ENCODE assay signal across 8 cellular contexts in the genomic region with DNA sequence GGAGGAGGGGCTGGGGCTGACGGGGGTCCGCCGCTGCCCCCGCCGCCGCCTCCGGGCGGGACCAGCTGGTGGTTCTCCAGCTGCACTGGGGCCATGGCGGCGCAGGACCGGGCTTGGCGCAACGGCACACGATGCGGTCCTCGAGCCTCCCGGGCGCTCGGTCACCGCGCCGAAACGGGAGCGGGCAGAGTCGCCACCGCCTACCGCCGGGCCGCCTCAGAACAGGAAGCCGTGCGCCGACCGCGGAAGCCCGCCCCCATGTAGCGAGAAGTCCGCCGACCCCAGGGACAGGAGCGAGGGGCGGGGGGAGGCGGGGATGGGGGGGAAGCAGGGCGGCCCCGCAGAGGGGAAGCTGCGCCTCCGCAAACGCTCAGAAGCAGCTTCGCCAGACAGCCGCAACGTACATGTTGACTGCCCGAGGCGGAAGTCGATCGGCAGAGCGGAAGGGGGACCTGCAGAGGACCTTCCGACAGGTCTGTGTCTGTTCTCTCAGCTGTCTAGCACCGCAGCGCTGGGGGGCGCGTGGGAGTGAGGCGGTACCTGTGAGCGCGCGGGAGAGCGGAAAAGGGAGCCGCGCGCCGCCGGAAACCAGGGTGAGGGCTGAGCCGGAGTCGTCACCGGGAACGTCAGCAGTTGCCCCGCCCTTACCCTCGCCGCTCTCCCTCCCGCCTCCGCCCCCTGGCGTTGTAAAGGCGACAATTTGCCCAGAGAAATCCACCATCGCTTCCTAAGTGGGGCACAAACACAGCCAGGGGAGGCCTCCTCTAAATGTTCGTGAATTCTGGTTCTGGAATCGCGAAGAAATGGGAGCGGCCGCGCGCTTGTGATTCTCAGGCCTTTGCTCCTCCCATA. TPM values are rescaled to one million over a fixed set of nuclear protein-coding genes. Genes with fewer than 3 reads are reported as not detected.
DNase-seq lines count a peak whose midpoint lies in the region; ATAC-seq, FAIRE-seq and TF ChIP-seq lines count a peak whose summit lies in the region.

A gene (minus strand): TSS at position 225 of the 852 bp plus-strand sequence. CDS start 130 bp downstream, at position 95.

- intact Hi-C loops in endothelial cell of umbilical vein (cut with micrococcal nuclease): loop anchor here (1.0 to 2.0 kb wide), 3 partner anchors 39 to 349 kb away; no protein-coding TSS in a partner anchor

- H4K20me1 ChIP-seq in OCI-LY3 (ENCODE audit: insufficient read depth, low read length): peaks cover 21% of the 10 kb centered on the region
- H4K20me1 ChIP-seq in endothelial cell of umbilical vein (replicated peaks; ENCODE audit: control insufficient read depth, extremely low read depth, insufficient read depth, low read length): no peaks in the 10 kb centered on the region

- H3K79me2 ChIP-seq in OCI-LY3 (ENCODE audit: low read length) (peaks cover 47% of the 10 kb centered on the region), endothelial cell of umbilical vein (ENCODE audit: control insufficient read depth, insufficient read depth, low read length) (peaks cover 38% of the 10 kb centered on the region)

- H3K4me2 ChIP-seq in OCI-LY3 (ENCODE audit: low read length) (peak within 1 kb of the TSS; percentile 88), endothelial cell of umbilical vein (ENCODE audit: insufficient read depth, low read length) (peak within 1 kb of the TSS; percentile 90)

- peak within 1 kb of the TSS; percentile 90 for H3K4me3 ChIP-seq in OCI-LY3 (ENCODE audit: low read length)
- H3K4me3 ChIP-seq in endothelial cell of umbilical vein (replicated peaks in 1 of 3; ENCODE audit: insufficient read depth in 1 of 3, low read depth in 1 of 3, low read length in 3 of 3): peak within 1 kb of the TSS; percentile 78 to 95 (median 84)
- H3K4me3 ChIP-seq in mononuclear cell (ENCODE audit: low read length): peak within 1 kb of the TSS; percentile 70

- H3K9ac ChIP-seq in OCI-LY3 (ENCODE audit: low read length) (peak within 1 kb of the TSS; percentile 82), endothelial cell of umbilical vein (replicated peaks; ENCODE audit: extremely low read depth, insufficient read depth, low read length) (peak within 1 kb of the TSS; percentile 96)

- dilution Hi-C loops in endothelial cell of umbilical vein (cut with MboI; ENCODE audit: extremely low pct_ligation_motif_present, low sequenced_read_pairs): no loop called here

- H3K9me3 ChIP-seq in OCI-LY3 (ENCODE audit: insufficient read depth, low read length): no peaks in the 10 kb centered on the region
- no peaks in the 10 kb centered on the region for H3K9me3 ChIP-seq in endothelial cell of umbilical vein (replicated peaks; ENCODE audit: control insufficient read depth, insufficient read depth, low read length)
- H3K9me3 ChIP-seq in mononuclear cell (ENCODE audit: low read depth, low read length): no peaks in the 10 kb centered on the region

- peak within 1 kb of the TSS; percentile 85 for H2AFZ ChIP-seq in OCI-LY3 (ENCODE audit: low read depth, low read length)
- peak within 1 kb of the TSS; percentile 70 for H2AFZ ChIP-seq in endothelial cell of umbilical vein (ENCODE audit: low read depth, low read length)

- FAIRE-seq in endothelial cell of umbilical vein (lab: Jason Lieb, UNC): peak; percentile 77

- TF ChIP-seq CTCF in OCI-LY3 (IDR thresholded peaks at IDR 0.05; ENCODE audit: low read depth, low read length): peak; percentile 42
- TF ChIP-seq CTCF in endothelial cell of umbilical vein (IDR thresholded peaks at IDR 0.05; ENCODE audit: extremely low read depth in 1 of 2, insufficient read depth in 1 of 2, low read depth in 1 of 2, low read length in 2 of 2): peak; percentile 39 to 56

- POLR2A ChIA-PET in endothelial cell of umbilical vein (lab: Charles Lee): interaction anchor here (0.6 kb wide), 1 partner anchor 34 kb away, joined by 4 read pairs; no protein-coding TSS in a partner anchor

- CTCF ChIA-PET in endothelial cell of umbilical vein (lab: Charles Lee): interaction anchor here (1.0 to 2.0 kb wide), 4 partner anchors 14 to 136 kb away, joined by 3 to 13 read pairs (median 4); no protein-coding TSS in a partner anchor

- peaks cover 28% of the 10 kb centered on the region for H3K4me1 ChIP-seq in OCI-LY3 (ENCODE audit: low read length)
- peaks cover 20% of the 10 kb centered on the region for H3K4me1 ChIP-seq in endothelial cell of umbilical vein (ENCODE audit: control insufficient read depth, extremely low read depth, insufficient read depth, low read length)
- peaks cover 20% of the 10 kb centered on the region for H3K4me1 ChIP-seq in mononuclear cell (ENCODE audit: insufficient read depth, low read length)

- no peaks in the 10 kb centered on the region for H3K27me3 ChIP-seq in OCI-LY3 (ENCODE audit: low read depth, low read length)
- H3K27me3 ChIP-seq in endothelial cell of umbilical vein (ENCODE audit: control insufficient read depth in 2 of 2, insufficient read depth in 2 of 2, low read length in 2 of 2): no peaks in the 10 kb centered on the region
- no peaks in the 10 kb centered on the region for H3K27me3 ChIP-seq in mononuclear cell (ENCODE audit: insufficient read depth, low read length)

- TF ChIP-seq POLR2A in endothelial cell of umbilical vein (IDR thresholded peaks at IDR 0.05; ENCODE audit: low read depth, low read length): peak; percentile 70

- ATAC-seq in GM21526 (IDR thresholded peaks at IDR 0.05; ENCODE audit: low FRiP score, unreplicated experiment): peak; percentile 86

- H3K27ac ChIP-seq in OCI-LY3 (ENCODE audit: low read length): peak within 1 kb of the TSS; percentile 91
- peak within 1 kb of the TSS; percentile 93 for H3K27ac ChIP-seq in endothelial cell of umbilical vein (ENCODE audit: insufficient read depth, low read depth, low read length)

- peak; percentile 76 for DNase-seq in DMS114 treated with DMSO at 0.1 percent for 48 hours (lab: John Stamatoyannopoulos, UW; ENCODE audit: unreplicated experiment)
- DNase-seq in HuH-7.5 (ENCODE audit: low spot score): peak; percentile 40
- DNase-seq in activated T-cell treated with anti-CD3 and anti-CD28 coated beads for 1 hour (ENCODE audit: low read depth): peak; percentile 82
- peak; percentile 89 for DNase-seq in endothelial cell of umbilical vein (ENCODE audit: low read depth, low spot score)
- peak; percentile 77 to 81 for DNase-seq in stimulated activated CD8-positive, alpha-beta memory T cell treated with anti-CD3 and anti-CD28 coated beads, Interleukin-4, amount 100 ng/mL, for 1 hour (ENCODE audit: low read depth in 2 of 2, low spot score in 1 of 2)

- H3K36me3 ChIP-seq in OCI-LY3 (replicated peaks; ENCODE audit: low read depth, low read length): no peaks in the 10 kb centered on the region
- no peaks in the 10 kb centered on the region for H3K36me3 ChIP-seq in endothelial cell of umbilical vein (ENCODE audit: control insufficient read depth in 2 of 2, extremely low read depth in 1 of 2, insufficient read depth in 2 of 2, low read length in 2 of 2)

- no TSS peak for BruUV-seq in endothelial cell of umbilical vein (replicated peaks; lab: Mats Ljungman, UMichigan)

- H3K9me1 ChIP-seq in endothelial cell of umbilical vein (replicated peaks; ENCODE audit: control insufficient read depth, extremely low read depth, insufficient read depth, low read length): no peaks in the 10 kb centered on the region

TF ChIP-seq in endothelial cell of umbilical vein, 7 proteins besides CTCF, POLR2A, EP300 and RAD21:
- TF ChIP-seq EZH2 (IDR thresholded peaks at IDR 0.05; ENCODE audit: borderline replicate concordance, low read depth, low read length, severe bottlenecking): no peak
- peak; percentile 5 for TF ChIP-seq FOS (IDR thresholded peaks at IDR 0.05; ENCODE audit: borderline replicate concordance, insufficient read depth, low read length)
- TF ChIP-seq POLR2AphosphoS5 (IDR thresholded peaks at IDR 0.05; ENCODE audit: insufficient read depth, low read depth, low read length): peak; percentile 60
TF ChIP-seq in endothelial cell of umbilical vein: peak in this region for 2.

RNA-seq across cellular contexts. Expression of the gene that starts here (rescaled TPM):
- total RNA-seq in endothelial cell of umbilical vein (55.8 and 56.4 TPM in 2 replicates), mononuclear cell (64.5 TPM)
- polyA plus RNA-seq in endothelial cell of umbilical vein: 21.2 and 25.6 TPM in 2 replicates
- 22.8 and 24.2 TPM in 2 replicates for polyA plus RNA-seq in endothelial cell of umbilical vein (2011; cell fraction: cytosol; rRNA removed)
- 62.3 and 79.1 TPM in 2 replicates for polyA plus RNA-seq in endothelial cell of umbilical vein (2011; cell fraction: nucleus; rRNA removed)
- 37.0 and 42.2 TPM in 2 replicates for polyA plus RNA-seq in endothelial cell of umbilical vein (2012)
- polyA minus RNA-seq in endothelial cell of umbilical vein: 73.3 and 80.1 TPM in 2 replicates
- polyA minus RNA-seq in endothelial cell of umbilical vein (2011; cell fraction: cytosol; rRNA and poly(A)+ RNA removed): 24.3 TPM
- 84.5 and 135 TPM in 2 replicates for polyA minus RNA-seq in endothelial cell of umbilical vein (2011; cell fraction: nucleus; rRNA and poly(A)+ RNA removed)

Comparison
In these comparisons a context has a peak if more than half of its experiments do, and no peak if none do; other contexts are left out.
1. Peak in every context shown above with its lines: DNase-seq, ATAC-seq, H3K4me3 ChIP-seq and H3K27ac ChIP-seq.